ENCODE assay signal across 28 cellular contexts in genomic region chr5:12795333-12795663, GRCh38.
"Had no signal": no experiment of that assay in that cellular context is flagged by ENCODE, and none has a peak within 500 bp of the region (broad histone marks: within the 10 kb centered on the region; RNA-seq: fewer than 3 reads in every experiment).

No MANE protein-coding gene starts in this region.

- H3K36me3 Mint-ChIP-seq: activated CD4-positive, alpha-beta memory T cell treated with anti-CD3 and anti-CD28 coated beads for 36 hours; activated CD8-positive, alpha-beta memory T cell treated with anti-CD3 and anti-CD28 coated beads, Interleukin-2, amount 10 ng/mL, durations not matched to agents 7 days and 5 days; activated naive CD4-positive, alpha-beta T cell treated with anti-CD3 and anti-CD28 coated beads, Interleukin-2, amount 10 ng/mL, durations not matched to agents 7 days and 5 days; activated naive CD8-positive, alpha-beta T cell treated with anti-CD3 and anti-CD28 coated beads, Interleukin-2, amount 10 ng/mL, durations not matched to agents 7 days and 5 days had no signal

- H3K4me3 Mint-ChIP-seq: activated CD4-positive, alpha-beta memory T cell treated with anti-CD3 and anti-CD28 coated beads for 36 hours; activated CD4-positive, alpha-beta T cell treated with anti-CD3 and anti-CD28 coated beads for 36 hours; activated CD4-positive, alpha-beta T cell treated with anti-CD3 and anti-CD28 coated beads, Interleukin-2, amount 10 ng/mL, durations not matched to agents 24 days and 14 days; activated CD8-positive, alpha-beta memory T cell treated with anti-CD3 and anti-CD28 coated beads, Interleukin-2, amount 10 ng/mL, durations not matched to agents 7 days and 5 days; activated CD8-positive, alpha-beta T cell treated with anti-CD3 and anti-CD28 coated beads, Interleukin-2, amount 10 ng/mL, durations not matched to agents 7 days and 5 days; activated naive CD4-positive, alpha-beta T cell treated with anti-CD3 and anti-CD28 coated beads, Interleukin-2, amount 10 ng/mL, durations not matched to agents 7 days and 5 days; activated naive CD8-positive, alpha-beta T cell treated with anti-CD3 and anti-CD28 coated beads, Interleukin-2, amount 10 ng/mL, durations not matched to agents 7 days and 5 days; central memory CD8-positive, alpha-beta T cell; dendritic cell treated with granulocyte-macrophage colony-stimulating factor and Interleukin-4, amounts not matched to agents 40 ng/mL and 50 ng/mL, for 4 days had no signal

- ATAC-seq: activated CD4-positive, alpha-beta T cell treated with anti-CD3 and anti-CD28 coated beads for 36 hours; activated CD8-positive, alpha-beta memory T cell treated with anti-CD3 and anti-CD28 coated beads, Interleukin-2, amount 10 ng/mL, durations not matched to agents 7 days and 5 days; activated CD8-positive, alpha-beta T cell treated with anti-CD3 and anti-CD28 coated beads, Interleukin-2, amount 10 ng/mL, durations not matched to agents 7 days and 5 days; activated naive CD4-positive, alpha-beta T cell treated with anti-CD3 and anti-CD28 coated beads, Interleukin-2, amount 50 U/mL, for 72 hours; gastroesophageal sphincter had no signal

- H3K27me3 Mint-ChIP-seq: activated CD4-positive, alpha-beta memory T cell treated with anti-CD3 and anti-CD28 coated beads for 36 hours; activated CD4-positive, alpha-beta T cell treated with anti-CD3 and anti-CD28 coated beads for 36 hours; activated CD4-positive, alpha-beta T cell treated with anti-CD3 and anti-CD28 coated beads, Interleukin-2, amount 10 ng/mL, durations not matched to agents 24 days and 14 days; activated CD8-positive, alpha-beta memory T cell treated with anti-CD3 and anti-CD28 coated beads, Interleukin-2, amount 10 ng/mL, durations not matched to agents 7 days and 5 days; activated naive CD4-positive, alpha-beta T cell treated with anti-CD3 and anti-CD28 coated beads, Interleukin-2, amount 10 ng/mL, durations not matched to agents 7 days and 5 days; activated naive CD8-positive, alpha-beta T cell treated with anti-CD3 and anti-CD28 coated beads, Interleukin-2, amount 10 ng/mL, durations not matched to agents 7 days and 5 days; central memory CD8-positive, alpha-beta T cell; dendritic cell treated with granulocyte-macrophage colony-stimulating factor and Interleukin-4, amounts not matched to agents 40 ng/mL and 50 ng/mL, for 4 days had no signal

- H3K27ac Mint-ChIP-seq: activated CD4-positive, alpha-beta memory T cell treated with anti-CD3 and anti-CD28 coated beads for 36 hours; activated CD4-positive, alpha-beta T cell treated with anti-CD3 and anti-CD28 coated beads for 36 hours; activated CD4-positive, alpha-beta T cell treated with anti-CD3 and anti-CD28 coated beads, Interleukin-2, amount 10 ng/mL, durations not matched to agents 24 days and 14 days; activated CD8-positive, alpha-beta memory T cell treated with anti-CD3 and anti-CD28 coated beads, Interleukin-2, amount 10 ng/mL, durations not matched to agents 7 days and 5 days; activated CD8-positive, alpha-beta T cell treated with anti-CD3 and anti-CD28 coated beads, Interleukin-2, amount 10 ng/mL, durations not matched to agents 7 days and 5 days; activated naive CD4-positive, alpha-beta T cell treated with anti-CD3 and anti-CD28 coated beads, Interleukin-2, amount 10 ng/mL, durations not matched to agents 7 days and 5 days; activated naive CD4-positive, alpha-beta T cell treated with anti-CD3 and anti-CD28 coated beads, Interleukin-2, amount 50 U/mL, for 72 hours; activated naive CD8-positive, alpha-beta T cell treated with anti-CD3 and anti-CD28 coated beads, Interleukin-2, amount 10 ng/mL, durations not matched to agents 7 days and 5 days; dendritic cell treated with granulocyte-macrophage colony-stimulating factor and Interleukin-4, amounts not matched to agents 40 ng/mL and 50 ng/mL, for 4 days had no signal

- H3K27ac ChIP-seq: brain microvascular endothelial cell, coronary artery, dorsolateral prefrontal cortex, epithelial cell of prostate, esophagus squamous epithelium, gastroesophageal sphincter had no signal

- FAIRE-seq: astrocyte, bronchial epithelial cell, endometrium, endothelial cell of umbilical vein had no signal

- H3K36me3 ChIP-seq: brain microvascular endothelial cell, esophagus squamous epithelium, gastroesophageal sphincter had no signal

- H3K4me1 ChIP-seq: esophagus squamous epithelium, gastroesophageal sphincter had no signal

- H3K4me3 ChIP-seq: coronary artery, dorsolateral prefrontal cortex, esophagus squamous epithelium, gastroesophageal sphincter had no signal

- DNase-seq: activated CD4-positive, alpha-beta memory T cell treated with anti-CD3 and anti-CD28 coated beads for 36 hours; activated CD4-positive, alpha-beta T cell treated with anti-CD3 and anti-CD28 coated beads for 36 hours; activated CD4-positive, alpha-beta T cell treated with anti-CD3 and anti-CD28 coated beads, Interleukin-2, amount 10 ng/mL, durations not matched to agents 24 days and 14 days; activated CD4-positive, CD25-positive, alpha-beta regulatory T cell treated with anti-CD3 and anti-CD28 coated beads, Interleukin-2, amount 50 U/mL, for 72 hours; activated CD8-positive, alpha-beta memory T cell treated with anti-CD3 and anti-CD28 coated beads, Interleukin-2, amount 10 ng/mL, durations not matched to agents 7 days and 5 days; activated CD8-positive, alpha-beta memory T cell treated with anti-CD3 and anti-CD28 coated beads, Interleukin-2, amount 50 U/mL, for 4 hours; activated CD8-positive, alpha-beta T cell treated with anti-CD3 and anti-CD28 coated beads, Interleukin-2, amount 10 ng/mL, durations not matched to agents 7 days and 5 days; activated naive CD4-positive, alpha-beta T cell; activated naive CD4-positive, alpha-beta T cell treated with anti-CD3 and anti-CD28 coated beads, Interleukin-2, amount 10 ng/mL, durations not matched to agents 7 days and 5 days; activated naive CD8-positive, alpha-beta T cell treated with anti-CD3 and anti-CD28 coated beads, Interleukin-2, amount 10 ng/mL, durations not matched to agents 7 days and 5 days; activated T-cell treated with anti-CD3 and anti-CD28 coated beads, Interleukin-2, amount 50 U/mL, for 1 hour; activated T-cell treated with anti-CD3 and anti-CD28 coated beads, Interleukin-2, amount 50 U/mL, for 48 hours; brain microvascular endothelial cell; dorsolateral prefrontal cortex; effector CD8-positive, alpha-beta T cell; esophagus squamous epithelium; foreskin melanocyte; T-helper 2 cell had no signal

- H3K4me1 Mint-ChIP-seq: activated CD4-positive, alpha-beta T cell treated with anti-CD3 and anti-CD28 coated beads for 36 hours; activated CD4-positive, alpha-beta T cell treated with anti-CD3 and anti-CD28 coated beads, Interleukin-2, amount 10 ng/mL, durations not matched to agents 24 days and 14 days; activated CD8-positive, alpha-beta memory T cell treated with anti-CD3 and anti-CD28 coated beads, Interleukin-2, amount 10 ng/mL, durations not matched to agents 7 days and 5 days; activated naive CD4-positive, alpha-beta T cell treated with anti-CD3 and anti-CD28 coated beads, Interleukin-2, amount 10 ng/mL, durations not matched to agents 7 days and 5 days; activated naive CD8-positive, alpha-beta T cell treated with anti-CD3 and anti-CD28 coated beads, Interleukin-2, amount 10 ng/mL, durations not matched to agents 7 days and 5 days; central memory CD8-positive, alpha-beta T cell had no signal

- H3K27me3 ChIP-seq: brain microvascular endothelial cell, dorsolateral prefrontal cortex, esophagus squamous epithelium, gastroesophageal sphincter had no signal
